Comparison of ENCODE assay signal across 8 cellular contexts in genomic region chr6:28349892-28350737, GRCh38. TPM values are rescaled to one million over a fixed set of nuclear protein-coding genes. Genes with fewer than 3 reads are reported as not detected.
DNase-seq lines count a peak whose midpoint lies in the region; ATAC-seq and TF ChIP-seq lines count a peak whose summit lies in the region.

Gene ZKSCAN3, plus strand, starts transcription at chr6:28349947. Its CDS starts 9,640 bp downstream, at chr6:28359587.

- H3K9me3 ChIP-seq in right lobe of liver: no peaks in the 10 kb centered on the region

- DNase-seq in C1 segment of cervical spinal cord (lab: John Stamatoyannopoulos, UW) (peak; percentile 6 to 84 (median 63)), NCI-H748 (lab: John Stamatoyannopoulos, UW; ENCODE audit: unreplicated experiment) (peak; percentile 94), dorsolateral prefrontal cortex (peak; percentile 71 to 93 (median 89)), right lobe of liver (peak; percentile 87 to 93 (median 90))
- peak; percentile 76 for DNase-seq in activated CD4-positive, alpha-beta T cell treated with anti-CD3 and anti-CD28 coated beads, Interleukin-2, amount 50 U/mL, for 4 hours
- DNase-seq in stimulated activated CD4-positive, alpha-beta T cell treated with anti-CD3 and anti-CD28 coated beads, Interleukin-4, amount 100 ng/mL, for 48 hours (ENCODE audit: low read depth in 2 of 2): peak; percentile 75 to 81

- H3K27ac ChIP-seq in dorsolateral prefrontal cortex: peak within 1 kb of the TSS in 54 of 59 donors; percentile 2 to 90 (median 74)
- peak within 1 kb of the TSS; percentile 51 to 66 (median 66) for H3K27ac ChIP-seq in right lobe of liver

- peak; percentile 87 for ATAC-seq in HG03378 (IDR thresholded peaks at IDR 0.05; ENCODE audit: unreplicated experiment)
- peak; percentile 94 to 98 (median 98) for ATAC-seq in right lobe of liver

- intact Hi-C loops in dorsolateral prefrontal cortex (cut with DNase I) (loop anchor here (10.0 kb wide), 3 partner anchors 95 to 1185 kb away; partner anchors contain the start of genes NKAPL (in 1 of the 2), ZKSCAN4 (in 1 of the 2) and ZNF165 (in 1 of the 2)), right lobe of liver (cut with DNase I) (loop anchor here in 1 of 2 donors (10.0 kb wide), 1 partner anchor 225 kb away; the partner anchor contains the start of gene ZSCAN16)

- WGBS in right lobe of liver (ENCODE audit: insufficient coverage, low coverage, low lambda C conversion rate, missing lambda C conversion rate): under 1% methylated on average over 9 of the region's 30 CpGs

- no peaks in the 10 kb centered on the region for H3K36me3 ChIP-seq in right lobe of liver

- H3K4me1 ChIP-seq in right lobe of liver: peaks cover 0 to 20% (median 5%) of the 10 kb centered on the region in 4 donors

- peak in 25 of 56 donors; percentile 0 to 43 (median 22) for TF ChIP-seq CTCF in dorsolateral prefrontal cortex (IDR thresholded peaks at IDR 0.05 in 54 of 56, conservative IDR thresholded peaks at IDR 0.05 in 2 of 56; ENCODE audit: low read depth in 1 of 56, partially characterized antibody in 56 of 56)
- TF ChIP-seq CTCF in right lobe of liver (IDR thresholded peaks at IDR 0.05): no peak

- TF ChIP-seq POLR2A in GM19193 (IDR thresholded peaks at IDR 0.05; ENCODE audit: extremely low read depth, insufficient read depth, insufficient read length) (peak; percentile 84), right lobe of liver (IDR thresholded peaks at IDR 0.05) (peak; percentile 57)

- H3K27me3 ChIP-seq in dorsolateral prefrontal cortex (peaks cover 0 to 2% (median 0%) of the 10 kb centered on the region in 45 donors), right lobe of liver (no peaks in the 10 kb centered on the region)

- H3K4me3 ChIP-seq in dorsolateral prefrontal cortex: peak within 1 kb of the TSS; percentile 57 to 95 (median 80)
- H3K4me3 ChIP-seq in right lobe of liver: peak within 1 kb of the TSS; percentile 74 to 82 (median 80)

RNA-seq across cellular contexts. Expression of gene ZKSCAN3, which starts in this region (rescaled TPM):
- total RNA-seq in dorsolateral prefrontal cortex: 10 to 100 TPM in 5 of 120 experiments, 1 to 10 TPM in 115; 3.0 to 12.6 (median 6.7) TPM
- 1 to 10 TPM; 1.3 to 3.8 (median 2.5) TPM for total RNA-seq in right lobe of liver

Comparison
In these comparisons a context has a peak if more than half of its experiments do, and no peak if none do; other contexts are left out.
1. Peak in every context shown above with its lines: DNase-seq, ATAC-seq, H3K4me3 ChIP-seq and H3K27ac ChIP-seq.